In the genomic region with DNA sequence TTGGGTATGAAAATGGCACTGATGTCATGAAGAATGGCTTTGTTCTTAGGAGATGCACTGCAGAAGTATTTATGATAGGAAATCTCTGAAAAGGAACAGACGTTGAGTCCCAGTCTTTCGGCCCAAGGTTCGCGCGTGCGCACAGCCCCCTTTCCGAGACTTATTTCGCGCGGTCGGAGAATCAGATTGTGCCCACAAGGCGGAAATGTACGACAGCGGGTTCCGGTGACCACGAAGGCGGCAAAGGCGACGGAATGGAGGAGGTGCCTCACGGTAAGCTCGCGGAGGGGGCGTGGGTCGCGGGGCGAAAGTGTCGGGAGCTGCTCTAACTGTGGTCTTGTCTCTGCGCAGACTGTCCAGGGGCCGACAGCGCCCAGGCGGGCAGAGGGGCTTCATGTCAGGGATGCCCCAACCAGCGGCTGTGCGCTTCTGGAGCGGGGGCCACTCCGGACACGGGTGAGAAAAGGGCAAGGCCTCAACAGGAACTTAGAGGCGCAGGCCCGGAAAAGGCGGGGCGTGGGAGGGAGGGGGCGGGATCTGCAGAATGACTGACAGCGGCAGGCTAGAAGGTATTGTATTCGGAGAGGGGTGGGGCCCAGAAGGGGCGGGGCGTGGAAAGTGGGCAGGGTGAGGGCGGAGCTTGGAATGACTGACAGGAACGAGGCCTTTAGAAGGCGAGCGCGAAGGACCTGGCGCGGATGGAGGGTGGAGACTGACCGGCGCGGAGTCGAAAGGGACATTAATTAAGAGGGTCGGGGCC, we compare ENCODE assay signal across 8 cellular contexts. TPM values are rescaled to one million over a fixed set of nuclear protein-coding genes. Genes with fewer than 3 reads are reported as not detected.
A peak's percentile ranks its signal among the peaks of the same experiment; 100 is the strongest.
DNase-seq lines count a peak whose midpoint lies in the region; ATAC-seq and TF ChIP-seq lines count a peak whose summit lies in the region.

A gene (plus strand): TSS at position 233 of the 760 bp plus-strand sequence. CDS start 22 bp downstream, at position 255.

- H3K36me3 ChIP-seq in adrenal gland (replicated peaks in 1 of 2) (peaks cover 0 to 17% of the 10 kb centered on the region in 2 donors), heart left ventricle (peaks cover 0 to 31% (median 20%) of the 10 kb centered on the region in 9 donors), upper lobe of left lung (peaks cover 0 to 22% (median 15%) of the 10 kb centered on the region in 4 donors)

- TF ChIP-seq POLR2A in adrenal gland (IDR thresholded peaks at IDR 0.05) (peak; percentile 78 to 91), heart left ventricle (IDR thresholded peaks at IDR 0.05) (peak; percentile 93 to 98), upper lobe of left lung (IDR thresholded peaks at IDR 0.05) (peak in 3 of 4 donors; percentile 85 to 92 (median 91))

- ATAC-seq in HG02798 (IDR thresholded peaks at IDR 0.05; ENCODE audit: poor library complexity, unreplicated experiment) (peak; percentile 84), T-cell (replicated peaks in 1 of 4) (peak; percentile 93 to 96 (median 96)), heart left ventricle (peak; percentile 96 to 97 (median 97)), upper lobe of left lung (ENCODE audit: low FRiP score in 2 of 2) (peak; percentile 99)

- H3K4me3 Mint-ChIP-seq in T-cell = peak within 1 kb of the TSS; percentile 85 to 96 (median 87)

- intact Hi-C loops in adrenal gland (cut with DNase I) = no loop called here
- intact Hi-C loops in heart left ventricle (cut with DNase I) = loop anchor here in 9 of 10 donors (1.0 to 10.0 kb wide), 9 partner anchors 83 to 511 kb away; a partner anchor contains a TSS
- intact Hi-C loops in posterior cingulate gyrus (cut with DNase I) = loop anchor here (5.0 kb wide), 1 partner anchor 174 kb away; no protein-coding TSS in a partner anchor

- POLR2A ChIA-PET in T-cell (lab: Charles Lee) = interaction anchor here in 1 of 2 donors (0.6 kb wide), 2 partner anchors 111 to 1034 kb away, joined by 3 to 5 read pairs; no protein-coding TSS in a partner anchor

- H3K27me3 ChIP-seq in adrenal gland = no peaks in the 10 kb centered on the region
- no peaks in the 10 kb centered on the region for H3K27me3 ChIP-seq in heart left ventricle
- H3K27me3 ChIP-seq in upper lobe of left lung = no peaks in the 10 kb centered on the region

- H3K27ac ChIP-seq in adrenal gland (peak within 1 kb of the TSS; percentile 95 to 100 (median 98)), heart left ventricle (peak within 1 kb of the TSS; percentile 95 to 100 (median 98)), upper lobe of left lung (peak within 1 kb of the TSS; percentile 92 to 100 (median 96))

- peaks cover 11 to 31% of the 10 kb centered on the region in 2 donors for H3K4me1 ChIP-seq in adrenal gland (replicated peaks in 1 of 2)
- peaks cover 5 to 43% (median 28%) of the 10 kb centered on the region in 12 donors for H3K4me1 ChIP-seq in heart left ventricle
- H3K4me1 ChIP-seq in upper lobe of left lung = peaks cover 17 to 28% (median 23%) of the 10 kb centered on the region in 4 donors

- CTCF ChIA-PET in T-cell (lab: Charles Lee) = interaction anchor here in 1 of 2 donors (1.3 to 1.4 kb wide), 2 partner anchors 11 to 229 kb away, joined by 4 to 12 read pairs; no protein-coding TSS in a partner anchor

- H3K27ac Mint-ChIP-seq in T-cell = peak within 1 kb of the TSS; percentile 93 to 100

- H3K4me3 ChIP-seq in GM12875 (ENCODE audit: low read depth, low read length) = peak within 1 kb of the TSS; percentile 60
- peak within 1 kb of the TSS in 3 of 4 donors; percentile 29 to 61 (median 57) for H3K4me3 ChIP-seq in adrenal gland
- peak within 1 kb of the TSS; percentile 18 to 82 (median 64) for H3K4me3 ChIP-seq in heart left ventricle
- H3K4me3 ChIP-seq in upper lobe of left lung = peak within 1 kb of the TSS; percentile 17 to 68 (median 60)

- H3K4me1 Mint-ChIP-seq in T-cell = peaks cover 34 to 40% (median 39%) of the 10 kb centered on the region in 3 donors

- H3K9me3 ChIP-seq in adrenal gland (replicated peaks in 1 of 3) (no peaks in the 10 kb centered on the region), heart left ventricle (no peaks in the 10 kb centered on the region), upper lobe of left lung (no peaks in the 10 kb centered on the region)

- DNase-seq in NCI-H1436 treated with DMSO at 0.1 percent for 48 hours (lab: John Stamatoyannopoulos, UW) = peak; percentile 72
- DNase-seq in T-cell = peak; percentile 96 to 100 (median 98)
- DNase-seq in adrenal gland = peak; percentile 99 to 100 (median 100)
- peak; percentile 99 for DNase-seq in heart left ventricle
- peak; percentile 99 to 100 (median 100) for DNase-seq in posterior cingulate gyrus
- DNase-seq in upper lobe of left lung = peak; percentile 99 to 100

- TF ChIP-seq EP300 in upper lobe of left lung (IDR thresholded peaks at IDR 0.05) = no peak

- H3K27me3 Mint-ChIP-seq in T-cell = no peaks in the 10 kb centered on the region

- no peaks in the 10 kb centered on the region for H3K9me3 Mint-ChIP-seq in T-cell

- 0 to 1% (median 0%) methylated on average over 26 to 57 of the region's 57 CpGs for WGBS in adrenal gland, 4 donors
- WGBS in heart left ventricle, 4 donors = 0% methylated on average over 44 to 57 of the region's 57 CpGs
- WGBS in upper lobe of left lung, 2 donors = 0% methylated on average over 21 to 50 of the region's 57 CpGs

- peaks cover 29% of the 10 kb centered on the region for H3K36me3 Mint-ChIP-seq in T-cell

- TF ChIP-seq CTCF in GM12875 (IDR thresholded peaks at IDR 0.05; ENCODE audit: borderline replicate concordance, insufficient read depth, low read depth, low read length) (no peak), adrenal gland (IDR thresholded peaks at IDR 0.05) (peak in 1 of 6 experiments; percentile 10), heart left ventricle (IDR thresholded peaks at IDR 0.05) (peak in 1 of 12 donors; percentile 7), upper lobe of left lung (IDR thresholded peaks at IDR 0.05) (peak in 3 of 6 experiments; percentile 52 to 62 (median 53))

RNA-seq across cellular contexts. Expression of the gene that starts here (rescaled TPM):
- total RNA-seq in T-cell (10 to 100 TPM; 17.5 to 29.4 (median 25.9) TPM), adrenal gland (10 to 100 TPM; 22.5 to 75.1 (median 53.8) TPM), heart left ventricle (10 to 100 TPM; 34.0 to 54.8 (median 47.9) TPM), upper lobe of left lung (10 to 100 TPM; 16.8 to 40.3 (median 34.6) TPM)
- polyA plus RNA-seq in adrenal gland (10 to 100 TPM; 65.4 to 91.8 (median 87.0) TPM), heart left ventricle (10 to 100 TPM; 54.5 to 60.0 TPM)

Comparison
In these comparisons a context has a peak if more than half of its experiments do, and no peak if none do; other contexts are left out.
1. Peak in every context shown above with its lines: DNase-seq, ATAC-seq, H3K4me3 ChIP-seq and H3K27ac ChIP-seq.
2. intact Hi-C loops: an anchor here in heart left ventricle (1.0 to 10.0 kb wide) and posterior cingulate gyrus (5.0 kb wide); none called in adrenal gland.